ENCODE assay signal across 8 cellular contexts in genomic region chr19:6125571-6125989, GRCh38. TPM values are rescaled to one million over a fixed set of nuclear protein-coding genes. Genes with fewer than 3 reads are reported as not detected.
DNase-seq lines count a peak whose midpoint lies in the region; ATAC-seq and TF ChIP-seq lines count a peak whose summit lies in the region.

No MANE protein-coding gene starts in this region.

- H2AFZ ChIP-seq in OCI-LY3 (ENCODE audit: low read depth, low read length): peak overlapping the region; percentile 57; the same call in 1 of the 2 replicates
- H2AFZ ChIP-seq in neural cell (ENCODE audit: low read depth, low read length): no peak overlapping the region

- no peak for TF ChIP-seq EP300 in neural cell (conservative IDR thresholded peaks at IDR 0.05; ENCODE audit: poor library complexity, severe bottlenecking)

- no peak for ATAC-seq in GM21723 (IDR thresholded peaks at IDR 0.05; ENCODE audit: unreplicated experiment)

- H3K4me3 ChIP-seq in OCI-LY3 (ENCODE audit: low read length) (no peak overlapping the region), neural cell (ENCODE audit: low read length) (no peak overlapping the region), tibial artery (no peak overlapping the region)

- TF ChIP-seq CTCF in OCI-LY3 (IDR thresholded peaks at IDR 0.05; ENCODE audit: low read depth, low read length) (peak; percentile 98), neural cell (IDR thresholded peaks at IDR 0.05; ENCODE audit: poor library complexity, severe bottlenecking) (peak; percentile 52), tibial artery (IDR thresholded peaks at IDR 0.05) (peak; percentile 98)

- peaks cover 11% of the 10 kb centered on the region; the same call in 1 of the 2 replicates for H3K27me3 ChIP-seq in OCI-LY3 (ENCODE audit: low read depth, low read length)
- H3K27me3 ChIP-seq in neural cell (ENCODE audit: insufficient read depth, low read depth, low read length): no peaks in the 10 kb centered on the region
- no peaks in the 10 kb centered on the region for H3K27me3 ChIP-seq in tibial artery

- no peaks in the 10 kb centered on the region for H3K79me2 ChIP-seq in OCI-LY3 (ENCODE audit: low read length)
- H3K79me2 ChIP-seq in neural cell (replicated peaks; ENCODE audit: insufficient read depth, low read length): no peaks in the 10 kb centered on the region

- peak overlapping the region; percentile 67; the same call in 1 of the 2 replicates for H3K4me2 ChIP-seq in OCI-LY3 (ENCODE audit: low read length)
- no peak overlapping the region for H3K4me2 ChIP-seq in neural cell (ENCODE audit: low read length)

- no peaks in the 10 kb centered on the region for H3F3A ChIP-seq in neural cell (ENCODE audit: insufficient read depth, low read length, poor library complexity, severe bottlenecking)

- H3K27ac ChIP-seq in OCI-LY3 (ENCODE audit: low read length): no peak overlapping the region
- no peak overlapping the region for H3K27ac ChIP-seq in neural cell (ENCODE audit: low read length)
- no peak overlapping the region for H3K27ac ChIP-seq in tibial artery

- H3K36me3 ChIP-seq in OCI-LY3 (replicated peaks; ENCODE audit: low read depth, low read length): no peaks in the 10 kb centered on the region
- H3K36me3 ChIP-seq in neural cell (ENCODE audit: insufficient read depth, low read length): no peaks in the 10 kb centered on the region
- no peaks in the 10 kb centered on the region for H3K36me3 ChIP-seq in tibial artery

- no peaks in the 10 kb centered on the region for H4K20me1 ChIP-seq in OCI-LY3 (ENCODE audit: insufficient read depth, low read length)
- no peaks in the 10 kb centered on the region for H4K20me1 ChIP-seq in neural cell (ENCODE audit: insufficient read depth)

- TF ChIP-seq RAD21 in neural cell (conservative IDR thresholded peaks at IDR 0.05): peak; percentile 53

- DNase-seq in DMS 273 (lab: John Stamatoyannopoulos, UW; ENCODE audit: unreplicated experiment): peak; percentile 90
- DNase-seq in KG1 (lab: John Stamatoyannopoulos, UW): peak; percentile 32
- peak; percentile 60 for DNase-seq in activated CD8-positive, alpha-beta memory T cell treated with anti-CD3 and anti-CD28 coated beads, Interleukin-2, amount 50 U/mL, for 48 hours
- DNase-seq in fibroblast of gingiva (ENCODE audit: low read depth): peak; percentile 67
- DNase-seq in tibial artery: peak; percentile 58 to 77

- peaks cover 15% of the 10 kb centered on the region for H3K4me1 ChIP-seq in OCI-LY3 (ENCODE audit: low read length)
- H3K4me1 ChIP-seq in tibial artery: no peaks in the 10 kb centered on the region

- intact Hi-C loops in tibial artery (cut with DNase I; ENCODE audit: low total_unique reads): loop anchor here (1.0 kb wide), 1 partner anchor 77 kb away; no protein-coding TSS in a partner anchor

- no peaks in the 10 kb centered on the region for H3K9me2 ChIP-seq in neural cell (ENCODE audit: insufficient read depth, low read length)

- no peak overlapping the region for H3K9ac ChIP-seq in OCI-LY3 (ENCODE audit: low read length)
- no peak overlapping the region for H3K9ac ChIP-seq in neural cell (ENCODE audit: low read length)

- no peaks in the 10 kb centered on the region for H3K9me3 ChIP-seq in OCI-LY3 (ENCODE audit: insufficient read depth, low read length)
- peaks cover 3% of the 10 kb centered on the region for H3K9me3 ChIP-seq in neural cell (ENCODE audit: low read length)
- H3K9me3 ChIP-seq in tibial artery: no peaks in the 10 kb centered on the region

TF ChIP-seq in neural cell, 6 proteins besides CTCF, POLR2A, EP300 and RAD21:
- no peak for TF ChIP-seq MXI1 (conservative IDR thresholded peaks at IDR 0.05; ENCODE audit: poor library complexity, severe bottlenecking)
- peak; percentile 65 for TF ChIP-seq SMC3 (conservative IDR thresholded peaks at IDR 0.05; ENCODE audit: poor library complexity)
- no peak for TF ChIP-seq EZH2 (IDR thresholded peaks at IDR 0.05; ENCODE audit: borderline replicate concordance, insufficient read depth, low read length, poor library complexity, severe bottlenecking)
TF ChIP-seq in neural cell: peak in this region for 1.

RNA-seq across cellular contexts. Expression of gene ACSBG2, which starts 9.9 kb away (rescaled TPM):
- polyA plus RNA-seq in neural cell: not detected in 2 replicates
- polyA minus RNA-seq in neural cell: not detected in 2 replicates

RNA-seq across cellular contexts. Expression of gene RFX2, which starts 15.3 kb away (rescaled TPM):
- 0.69 and 5.8 TPM in 2 replicates for polyA plus RNA-seq in neural cell
- polyA minus RNA-seq in neural cell: 3.6 and 4.1 TPM in 2 replicates

Comparison
In these comparisons a context has a peak if more than half of its experiments do, and no peak if none do; other contexts are left out.
1. DNase-seq: peak in every context shown above with its lines; median percentile 90 in DMS 273; 68 in tibial artery; 67 in fibroblast of gingiva; 60 in activated CD8-positive, alpha-beta memory T cell treated with anti-CD3 and anti-CD28 coated beads, Interleukin-2, amount 50 U/mL, for 48 hours; 32 in KG1.